ENCODE assay signal across 19 cellular contexts in the genomic region with DNA sequence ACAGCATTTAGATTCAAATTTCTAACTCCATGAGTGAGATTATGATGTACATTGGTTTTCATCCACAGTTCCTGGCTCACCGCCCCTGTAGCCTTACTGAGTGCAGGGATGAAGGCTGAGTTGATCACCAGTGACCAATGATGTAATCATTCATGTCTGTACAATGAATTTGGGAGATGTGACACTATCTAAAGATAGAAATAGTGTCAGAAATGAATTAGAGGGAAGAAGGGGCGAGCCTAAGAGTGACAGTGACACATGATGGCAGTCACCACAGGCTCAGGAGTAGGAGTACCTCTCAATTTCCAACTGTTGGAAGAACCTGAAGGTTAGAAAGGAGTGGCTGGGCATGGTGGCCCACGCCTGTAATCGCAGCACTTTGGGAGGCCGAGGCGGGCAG.
"Had no signal": no experiment of that assay in that cellular context is flagged by ENCODE, and none has a peak within 500 bp of the region (broad histone marks: within the 10 kb centered on the region; RNA-seq: fewer than 3 reads in every experiment).

No MANE protein-coding gene starts in this region.

- H3K4me3 ChIP-seq: gastrocnemius medialis, left ventricle myocardium inferior, mucosa of descending colon, tibial nerve, uterus had no signal

- H3K36me3 ChIP-seq: uterus had no signal

- H3K9me3 ChIP-seq: gastrocnemius medialis, left ventricle myocardium inferior, mucosa of descending colon, tibial nerve, uterus had no signal

- ATAC-seq: activated CD8-positive, alpha-beta T cell treated with anti-CD3 and anti-CD28 coated beads for 36 hours; activated T-cell treated with anti-CD3 and anti-CD28 coated beads, Interleukin-2, amount 50 U/mL, for 4 hours; gastrocnemius medialis; mucosa of descending colon; stimulated activated naive CD8-positive, alpha-beta T cell treated with anti-CD3 and anti-CD28 coated beads, Interleukin-15, Interleukin-2, amounts not matched to agents 100 U/mL and 50 U/mL, for 24 hours had no signal

- H3K4me3 Mint-ChIP-seq: activated CD4-positive, alpha-beta T cell treated with anti-CD3 and anti-CD28 coated beads, Interleukin-2, amount 10 ng/mL, durations not matched to agents 24 days and 14 days; activated T-cell treated with anti-CD3 and anti-CD28 coated beads, Interleukin-2, amount 50 U/mL, for 4 hours; central memory CD8-positive, alpha-beta T cell had no signal

- H3K27me3 Mint-ChIP-seq: activated CD4-positive, alpha-beta T cell treated with anti-CD3 and anti-CD28 coated beads, Interleukin-2, amount 10 ng/mL, durations not matched to agents 24 days and 14 days; activated CD8-positive, alpha-beta T cell treated with anti-CD3 and anti-CD28 coated beads for 36 hours; central memory CD8-positive, alpha-beta T cell had no signal

- H3K27ac Mint-ChIP-seq: activated CD4-positive, alpha-beta T cell treated with anti-CD3 and anti-CD28 coated beads, Interleukin-2, amount 10 ng/mL, durations not matched to agents 24 days and 14 days; activated CD8-positive, alpha-beta T cell treated with anti-CD3 and anti-CD28 coated beads for 36 hours; nephron progenitor cell had no signal

- H3K9me3 Mint-ChIP-seq: activated CD4-positive, alpha-beta T cell treated with anti-CD3 and anti-CD28 coated beads, Interleukin-2, amount 10 ng/mL, durations not matched to agents 24 days and 14 days; activated CD8-positive, alpha-beta T cell treated with anti-CD3 and anti-CD28 coated beads for 36 hours; activated T-cell treated with anti-CD3 and anti-CD28 coated beads, Interleukin-2, amount 50 U/mL, for 4 hours; central memory CD8-positive, alpha-beta T cell had no signal

- H3K27me3 ChIP-seq: gastrocnemius medialis, tibial nerve, uterus had no signal

- DNase-seq: activated CD4-positive, alpha-beta T cell treated with anti-CD3 and anti-CD28 coated beads, Interleukin-2, amount 10 ng/mL, durations not matched to agents 24 days and 14 days; activated CD8-positive, alpha-beta T cell treated with anti-CD3 and anti-CD28 coated beads for 36 hours; activated naive CD4-positive, alpha-beta T cell; activated T-cell treated with anti-CD3 and anti-CD28 coated beads, Interleukin-2, amount 50 U/mL, for 4 hours; aorta; cortex of kidney; gastrocnemius medialis; head of caudate nucleus; kidney; left ventricle myocardium inferior; mucosa of descending colon; nephron progenitor cell; retina; stimulated activated CD4-positive, alpha-beta T cell treated with anti-CD3 and anti-CD28 coated beads, Interleukin-12 subunit alpha, Interleukin-12 subunit beta, amount 100 ng/mL, for 4 hours; stimulated activated CD4-positive, alpha-beta T cell treated with anti-CD3 and anti-CD28 coated beads, Interleukin-1b, Interleukin-23, amount 100 ng/mL, for 48 hours; stimulated activated naive CD8-positive, alpha-beta T cell treated with anti-CD3 and anti-CD28 coated beads, Interleukin-15, Interleukin-2, amounts not matched to agents 100 U/mL and 50 U/mL, for 24 hours; uterus had no signal

- H3K27ac ChIP-seq: gastrocnemius medialis, left ventricle myocardium inferior, tibial nerve, uterus had no signal
